Comparison of ENCODE assay signal across 8 cellular contexts in the genomic region with DNA sequence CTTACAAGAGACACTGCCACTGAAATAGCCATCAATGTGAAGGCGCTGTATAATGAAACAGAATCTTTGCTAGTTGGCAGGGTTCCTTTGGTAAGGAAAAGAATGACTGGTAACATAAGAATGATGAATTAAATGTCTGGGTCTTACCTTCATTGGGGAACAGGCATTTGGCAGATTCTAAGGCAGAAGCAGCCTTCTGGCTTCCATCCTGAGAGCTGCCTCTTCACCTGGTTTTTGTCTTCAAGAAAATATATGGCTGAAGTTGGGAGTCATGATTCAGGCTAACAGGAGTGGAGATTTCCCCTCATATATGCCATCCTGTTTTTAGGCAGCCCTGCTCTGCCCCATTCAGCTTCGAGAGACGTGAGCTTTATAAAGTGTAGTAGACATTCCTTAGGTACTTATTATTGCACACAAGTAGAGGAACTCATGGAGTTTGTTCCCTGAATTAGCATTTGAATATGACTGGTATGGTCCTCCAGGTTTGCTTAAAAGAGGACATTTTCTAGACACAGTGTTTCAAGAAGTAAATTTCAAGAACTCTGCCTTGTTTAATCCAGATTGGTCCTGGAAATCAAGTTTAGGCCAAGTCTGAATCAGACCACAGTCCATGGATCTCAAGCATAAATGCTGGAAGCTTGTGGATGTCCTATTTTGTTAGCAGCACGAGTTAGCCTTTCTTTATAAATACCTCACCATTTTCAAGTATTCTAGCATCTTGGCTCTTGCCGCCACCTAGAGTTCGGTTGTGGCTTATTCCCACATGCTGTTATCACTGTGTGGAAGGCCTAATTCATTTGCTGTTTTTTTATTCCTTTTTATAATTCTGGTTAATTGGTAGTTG. TPM values are rescaled to one million over a fixed set of nuclear protein-coding genes. Genes with fewer than 3 reads are reported as not detected.
DNase-seq lines count a peak whose midpoint lies in the region; ATAC-seq and TF ChIP-seq lines count a peak whose summit lies in the region.

No MANE protein-coding gene starts in this region.

- H3K36me3 ChIP-seq in adrenal gland (replicated peaks in 1 of 2) = no peaks in the 10 kb centered on the region

- no peaks in the 10 kb centered on the region for H3K27me3 ChIP-seq in adrenal gland

- intact Hi-C loops in adrenal gland (cut with DNase I) (no loop called here), left colon (cut with DNase I, micrococcal nuclease) (no loop called here)

- DNase-seq in A172 (ENCODE audit: low spot score) (peak; percentile 49), ELF-1 (ENCODE audit: low read depth, low spot score) (peak; percentile 25), NCI-H1930 (lab: John Stamatoyannopoulos, UW) (peak; percentile 3 to 44), adrenal gland (peak; percentile 40 to 72 (median 45)), left colon (peak in 1 of 2 donors; percentile 6)

- peaks cover 0 to 5% of the 10 kb centered on the region in 2 donors for H3K4me1 ChIP-seq in adrenal gland (replicated peaks in 1 of 2)

- peak; percentile 49 for ATAC-seq in left colon
- ATAC-seq in HG03565 (IDR thresholded peaks at IDR 0.05; ENCODE audit: unreplicated experiment) = no peak
- ATAC-seq in GM21423 (IDR thresholded peaks at IDR 0.05; ENCODE audit: unreplicated experiment) = no peak
- ATAC-seq in GM18511 (IDR thresholded peaks at IDR 0.05; ENCODE audit: unreplicated experiment) = no peak

- H3K27ac ChIP-seq in adrenal gland = no peak overlapping the region

- TF ChIP-seq CTCF in adrenal gland (IDR thresholded peaks at IDR 0.05) = peak; percentile 28 to 65 (median 48)

- TF ChIP-seq POLR2A in adrenal gland (IDR thresholded peaks at IDR 0.05) = no peak

- no peaks in the 10 kb centered on the region for H3K9me3 ChIP-seq in adrenal gland (replicated peaks in 1 of 3)

- WGBS in adrenal gland, 4 donors = 53 to 60% (median 58%) methylated on average over 6 of the region's 6 CpGs

- no peak overlapping the region for H3K4me3 ChIP-seq in adrenal gland

RNA-seq across cellular contexts. Expression of gene AKAP11, which starts 56.2 kb away (rescaled TPM):
- 14.8 and 17.2 TPM in 2 replicates for total RNA-seq in A172 (2014; rRNA removed; shearing (Covaris generic))
- total RNA-seq in adrenal gland (10 to 100 TPM; 20.8 to 42.2 (median 35.1) TPM), left colon (10 to 100 TPM; 20.7 to 26.9 TPM)
- 10 to 100 TPM in 1 of 3 donors, 1 to 10 TPM in 2; 5.0 to 22.9 (median 5.6) TPM for polyA plus RNA-seq in adrenal gland
